ENCODE assay signal across 19 cellular contexts in genomic region chr20:24492031-24492607, GRCh38. TPM values are rescaled to one million over a fixed set of nuclear protein-coding genes. Genes with fewer than 3 reads are reported as not detected.
DNase-seq lines count a peak whose midpoint lies in the region; ATAC-seq and TF ChIP-seq lines count a peak whose summit lies in the region.
"Had no signal": no experiment of that assay in that cellular context is flagged by ENCODE, and none has a peak within 500 bp of the region (broad histone marks: within the 10 kb centered on the region; RNA-seq: fewer than 3 reads in every experiment).

No MANE protein-coding gene starts in this region.

- H3K9ac ChIP-seq in HUES48 (ENCODE audit: low read depth, low read length) (no peak overlapping the region), neural progenitor cell (no peak overlapping the region)

- H3K36me3 Mint-ChIP-seq in neural progenitor cell: no peaks in the 10 kb centered on the region
- H3K36me3 Mint-ChIP-seq: activated naive CD8-positive, alpha-beta T cell treated with anti-CD3 and anti-CD28 coated beads for 36 hours; brain had no signal

- H3K27me3 Mint-ChIP-seq in neural progenitor cell (ENCODE audit: insufficient read depth, low read depth): peaks cover 10% of the 10 kb centered on the region
- H3K27me3 Mint-ChIP-seq: activated naive CD8-positive, alpha-beta T cell treated with anti-CD3 and anti-CD28 coated beads for 36 hours had no signal

- no peak overlapping the region for H3K4me3 Mint-ChIP-seq in neural progenitor cell
- H3K4me3 Mint-ChIP-seq: activated naive CD8-positive, alpha-beta T cell treated with anti-CD3 and anti-CD28 coated beads for 36 hours had no signal

- H3K4me1 Mint-ChIP-seq in neural progenitor cell: peaks cover 15% of the 10 kb centered on the region

- H2AFZ ChIP-seq in neural progenitor cell (replicated peaks): no peak overlapping the region
- H2AFZ ChIP-seq: PC-9 had no signal

- peaks cover 20% of the 10 kb centered on the region for H3K4me1 ChIP-seq in HUES48 (ENCODE audit: control insufficient read depth, insufficient read depth, low read length)
- peaks cover 24% of the 10 kb centered on the region for H3K4me1 ChIP-seq in neural progenitor cell
- H3K4me1 ChIP-seq: HAP-1 had no signal

- H3K79me2 ChIP-seq in neural progenitor cell (ENCODE audit: low read depth): no peaks in the 10 kb centered on the region

- H3K27ac Mint-ChIP-seq in neural progenitor cell: no peak overlapping the region
- H3K27ac Mint-ChIP-seq: activated naive CD8-positive, alpha-beta T cell treated with anti-CD3 and anti-CD28 coated beads for 36 hours had no signal

- H4K20me1 ChIP-seq in neural progenitor cell (ENCODE audit: low read depth): peaks cover 16% of the 10 kb centered on the region

- H3K36me3 ChIP-seq in HUES48 (ENCODE audit: control insufficient read depth, insufficient read depth, low read length) (peaks cover 20% of the 10 kb centered on the region), neural progenitor cell (no peaks in the 10 kb centered on the region)
- H3K36me3 ChIP-seq: HAP-1 had no signal

- H3K4me2 ChIP-seq in neural progenitor cell: peak overlapping the region; percentile 62
- H3K4me2 ChIP-seq: PC-9 had no signal

- H3F3A ChIP-seq in neural progenitor cell (ENCODE audit: low read depth): no peaks in the 10 kb centered on the region

- H3K4me3 ChIP-seq in HUES48 (ENCODE audit: low read depth, low read length) (no peak overlapping the region), neural progenitor cell (no peak overlapping the region)
- H3K4me3 ChIP-seq: HAP-1, PC-9 had no signal

- peak overlapping the region; percentile 82 for H3K27ac ChIP-seq in HUES48 (ENCODE audit: low read depth, low read length)
- H3K27ac ChIP-seq in cingulate gyrus (ENCODE audit: low read depth, low read length): peak overlapping the region; percentile 26
- no peak overlapping the region for H3K27ac ChIP-seq in neural progenitor cell
- H3K27ac ChIP-seq: PC-9 had no signal

- ATAC-seq in GM21381 (IDR thresholded peaks at IDR 0.05; ENCODE audit: unreplicated experiment): no peak
- ATAC-seq in GM18502 (IDR thresholded peaks at IDR 0.05; ENCODE audit: poor library complexity, unreplicated experiment): no peak

- DNase-seq in ELF-1 (ENCODE audit: low read depth, low spot score) (peak; percentile 77), neural progenitor cell (ENCODE audit: low spot score) (peak; percentile 69), DMS153 (lab: John Stamatoyannopoulos, UW) (no peak)
- DNase-seq: activated naive CD8-positive, alpha-beta T cell treated with anti-CD3 and anti-CD28 coated beads for 36 hours; AML-193; NCI-H1436 treated with DMSO at 0.1 percent for 48 hours; NCI-H2171 treated with DMSO at 0.1 percent for 48 hours; NCI-H748 treated with DMSO at 0.1 percent for 48 hours; PC-9; stimulated activated CD4-positive, alpha-beta T cell treated with anti-CD3 and anti-CD28 coated beads, Interleukin-15, amount 100 ng/mL, for 24 hours had no signal

- H3K9me3 Mint-ChIP-seq in neural progenitor cell: no peaks in the 10 kb centered on the region
- H3K9me3 Mint-ChIP-seq: activated naive CD8-positive, alpha-beta T cell treated with anti-CD3 and anti-CD28 coated beads for 36 hours; brain had no signal

- peak; percentile 28 for TF ChIP-seq CTCF in neural progenitor cell (IDR thresholded peaks at IDR 0.05)

- no peaks in the 10 kb centered on the region for H3K27me3 ChIP-seq in HUES48 (ENCODE audit: control insufficient read depth, insufficient read depth, low read length)
- no peaks in the 10 kb centered on the region for H3K27me3 ChIP-seq in neural progenitor cell

- H3K9me3 ChIP-seq in HUES48 (ENCODE audit: control insufficient read depth, insufficient read depth, low read length) (no peaks in the 10 kb centered on the region), neural progenitor cell (ENCODE audit: low read depth) (no peaks in the 10 kb centered on the region)
- H3K9me3 ChIP-seq: HAP-1 had no signal

RNA-seq across cellular contexts. Expression of gene SYNDIG1, which starts 22.7 kb away (rescaled TPM):
- total RNA-seq in neural progenitor cell (ENCODE audit: low replicate concordance): 1.0 and 4.7 TPM in 2 replicates
- total RNA-seq: activated CD8-positive, alpha-beta memory T cell treated with anti-CD3 and anti-CD28 coated beads for 36 hours; activated naive CD8-positive, alpha-beta T cell treated with anti-CD3 and anti-CD28 coated beads for 36 hours; MCF 10A; SK-MEL-5 had no signal
